In the genomic region with DNA sequence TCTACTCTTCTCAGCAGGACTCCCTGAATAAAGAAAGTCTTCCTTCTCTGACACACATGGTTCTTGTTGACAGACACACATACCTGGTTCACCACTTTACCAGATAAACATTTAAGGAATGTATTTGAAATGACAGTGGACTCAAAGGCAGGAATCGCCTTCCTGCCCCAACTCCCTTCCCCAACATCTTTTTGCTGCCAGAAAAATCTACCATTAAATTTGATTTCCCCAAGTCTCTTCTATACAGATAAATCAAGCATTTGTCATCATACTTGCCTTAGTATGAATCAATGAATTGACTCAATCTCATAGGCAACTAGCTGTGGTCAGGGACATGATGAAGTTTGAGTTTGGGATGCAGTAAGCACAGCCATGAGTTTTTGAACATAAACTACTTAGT, we compare ENCODE assay signal across 20 cellular contexts. TPM values are rescaled to one million over a fixed set of nuclear protein-coding genes. Genes with fewer than 3 reads are reported as not detected.
DNase-seq lines count a peak whose midpoint lies in the region; ATAC-seq, FAIRE-seq and TF ChIP-seq lines count a peak whose summit lies in the region.
"Had no signal": no experiment of that assay in that cellular context is flagged by ENCODE, and none has a peak within 500 bp of the region (broad histone marks: within the 10 kb centered on the region; RNA-seq: fewer than 3 reads in every experiment).

No MANE protein-coding gene starts in this region.

- H3K79me2 ChIP-seq in astrocyte (ENCODE audit: insufficient read depth, low read length) (no peaks in the 10 kb centered on the region), osteoblast (ENCODE audit: insufficient read depth, low read length) (no peaks in the 10 kb centered on the region)

- H2AFZ ChIP-seq in astrocyte (ENCODE audit: low read depth, low read length), result no peak overlapping the region
- H2AFZ ChIP-seq in osteoblast (ENCODE audit: low read length), result peak overlapping the region; percentile 24

- no peaks in the 10 kb centered on the region for H3K36me3 Mint-ChIP-seq in astrocyte (ENCODE audit: low read depth, unreplicated experiment)
- H3K36me3 Mint-ChIP-seq: CD14-positive monocyte had no signal

- H3K36me3 ChIP-seq in astrocyte (ENCODE audit: insufficient read depth, low read length), result no peaks in the 10 kb centered on the region
- H3K36me3 ChIP-seq in osteoblast (ENCODE audit: insufficient read depth, low read length), result no peaks in the 10 kb centered on the region
- H3K36me3 ChIP-seq in aorta (ENCODE audit: control insufficient read depth in 1 of 2, insufficient read depth in 2 of 2, low read length in 1 of 2), result peaks cover 0 to 3% of the 10 kb centered on the region in 2 donors
- H3K36me3 ChIP-seq in tibial artery, result no peaks in the 10 kb centered on the region

- no peak overlapping the region for H3K27ac ChIP-seq in astrocyte (ENCODE audit: low read depth, low read length)
- H3K27ac ChIP-seq in osteoblast (ENCODE audit: low read depth, low read length), result no peak overlapping the region
- no peak overlapping the region for H3K27ac ChIP-seq in aorta (ENCODE audit: low read depth in 1 of 2, low read length in 2 of 2)
- H3K27ac ChIP-seq in tibial artery, result no peak overlapping the region
- H3K27ac ChIP-seq: RWPE1 had no signal

- no peak for TF ChIP-seq CTCF in AG10803 (conservative IDR thresholded peaks at IDR 0.05; ENCODE audit: low read length)
- no peak for TF ChIP-seq CTCF in astrocyte (IDR thresholded peaks at IDR 0.05; ENCODE audit: insufficient read depth, low read depth, low read length)
- TF ChIP-seq CTCF in osteoblast (IDR thresholded peaks at IDR 0.05; ENCODE audit: extremely low read depth, low read depth, low read length), result no peak
- no peak for TF ChIP-seq CTCF in tibial artery (IDR thresholded peaks at IDR 0.05)

- 74 to 85% methylated on average over 1 of the region's 1 CpG for whole genome bisulfite sequencing in aorta, 2 donors

- peaks cover 3% of the 10 kb centered on the region for H3K9me3 Mint-ChIP-seq in astrocyte (ENCODE audit: unreplicated experiment)

- intact Hi-C loops in aorta (cut with DNase I), result no loop called here
- intact Hi-C loops in tibial artery (cut with DNase I; ENCODE audit: low total_unique reads), result no loop called here

- H3K9ac ChIP-seq in astrocyte (ENCODE audit: low read length), result no peak overlapping the region

- H3K4me1 Mint-ChIP-seq in astrocyte (ENCODE audit: low read depth, unreplicated experiment), result peaks cover 12% of the 10 kb centered on the region
- H3K4me1 Mint-ChIP-seq: CD14-positive monocyte had no signal

- H3K4me1 ChIP-seq in astrocyte (ENCODE audit: insufficient read depth, low read length), result no peaks in the 10 kb centered on the region
- H3K4me1 ChIP-seq in osteoblast (ENCODE audit: insufficient read depth, low read length), result peaks cover 6% of the 10 kb centered on the region
- H3K4me1 ChIP-seq in aorta (ENCODE audit: control insufficient read depth in 1 of 2, insufficient read depth in 2 of 2, low read length in 2 of 2), result no peaks in the 10 kb centered on the region
- H3K4me1 ChIP-seq in tibial artery, result no peaks in the 10 kb centered on the region

- H3K4me3 ChIP-seq in AG10803 (ENCODE audit: low read length), result no peak overlapping the region
- H3K4me3 ChIP-seq in astrocyte (ENCODE audit: insufficient read depth, low read depth, low read length), result no peak overlapping the region
- no peak overlapping the region for H3K4me3 ChIP-seq in osteoblast (ENCODE audit: insufficient read depth, low read length)
- no peak overlapping the region for H3K4me3 ChIP-seq in aorta (ENCODE audit: low read length in 2 of 2)
- no peak overlapping the region for H3K4me3 ChIP-seq in tibial artery
- H3K4me3 ChIP-seq: K562 had no signal

- H3K27me3 ChIP-seq in astrocyte (ENCODE audit: insufficient read depth, low read length) (no peaks in the 10 kb centered on the region), osteoblast (ENCODE audit: insufficient read depth, low read length) (no peaks in the 10 kb centered on the region), aorta (ENCODE audit: control insufficient read depth in 1 of 2, insufficient read depth in 2 of 2, low read length in 1 of 2) (no peaks in the 10 kb centered on the region), tibial artery (no peaks in the 10 kb centered on the region)

- H4K20me1 ChIP-seq in astrocyte (ENCODE audit: insufficient read depth, low read length), result no peaks in the 10 kb centered on the region
- H4K20me1 ChIP-seq in osteoblast (ENCODE audit: insufficient read depth, low read length), result no peaks in the 10 kb centered on the region

- ATAC-seq in aorta (ENCODE audit: low FRiP score) (no peak), HG03175 (IDR thresholded peaks at IDR 0.05; ENCODE audit: unreplicated experiment) (no peak)
- ATAC-seq: HCT116, K562 had no signal

- H3K9me3 ChIP-seq in astrocyte (ENCODE audit: insufficient read depth, low read depth, low read length), result no peaks in the 10 kb centered on the region
- no peaks in the 10 kb centered on the region for H3K9me3 ChIP-seq in osteoblast (ENCODE audit: low read depth, low read length)
- H3K9me3 ChIP-seq in aorta (ENCODE audit: control insufficient read depth, low read length), result no peaks in the 10 kb centered on the region
- no peaks in the 10 kb centered on the region for H3K9me3 ChIP-seq in tibial artery

- FAIRE-seq in astrocyte (lab: Jason Lieb, UNC), result peak; percentile 83
- FAIRE-seq: A204.1, K562 had no signal

- DNase-seq in AG10803 (ENCODE audit: low read depth), result peak; percentile 83
- peak; percentile 43 for DNase-seq in M059J (ENCODE audit: low read depth)
- peak; percentile 66 for DNase-seq in astrocyte (ENCODE audit: low read depth)
- peak; percentile 29 for DNase-seq in osteoblast (ENCODE audit: insufficient read length, low spot score, missing footprints)
- no peak for DNase-seq in stimulated activated naive CD4-positive, alpha-beta T cell (lab: John Stamatoyannopoulos, UW)
- no peak for DNase-seq in aorta
- DNase-seq in tibial artery, result no peak
- DNase-seq: DMS 273 treated with DMSO at 0.1 percent for 48 hours, MV-4-11, NCI-H1417 treated with DMSO at 0.1 percent for 48 hours, NCI-H1930, NCI-H446, NCI-H69 had no signal

- no peak overlapping the region for H3K4me3 Mint-ChIP-seq in astrocyte (ENCODE audit: unreplicated experiment)
- H3K4me3 Mint-ChIP-seq: CD14-positive monocyte had no signal

- no peak overlapping the region for H3K27ac Mint-ChIP-seq in astrocyte (ENCODE audit: unreplicated experiment)
- H3K27ac Mint-ChIP-seq: CD14-positive monocyte had no signal

- H3K4me2 ChIP-seq in astrocyte (ENCODE audit: low read length), result peak overlapping the region; percentile 2
- H3K4me2 ChIP-seq in osteoblast (ENCODE audit: insufficient read depth, low read length), result no peak overlapping the region

- no peaks in the 10 kb centered on the region for H3K27me3 Mint-ChIP-seq in astrocyte (ENCODE audit: low read depth, unreplicated experiment)

RNA-seq across cellular contexts. Expression of a gene that starts 23.3 kb away (rescaled TPM):
- total RNA-seq in M059J (2014; rRNA removed; shearing (Covaris generic)), result 408 and 471 TPM in 2 replicates
- 682 and 793 TPM in 2 replicates for total RNA-seq in astrocyte
- 1,038 and 1,166 TPM in 2 replicates for total RNA-seq in osteoblast
- 100 to 1,000 TPM; 335 to 471 TPM for total RNA-seq in aorta
- polyA plus RNA-seq in aorta, result 100 to 1,000 TPM; 355 to 434 TPM

RNA-seq across cellular contexts. Expression of a gene that starts 44.9 kb away (rescaled TPM):
- total RNA-seq in M059J (2014; rRNA removed; shearing (Covaris generic)), result 1.3 and 1.4 TPM in 2 replicates
- not detected in 2 replicates for total RNA-seq in astrocyte
- 0.72 and 1.8 TPM in 2 replicates for total RNA-seq in osteoblast
- not detected for total RNA-seq in aorta
- not detected for polyA plus RNA-seq in aorta
- total RNA-seq: K562, SK-MEL-5 had no signal
- polyA plus RNA-seq: CD14-positive monocyte, K562 had no signal

Comparison
In these comparisons a context has a peak if more than half of its experiments do, and no peak if none do; other contexts are left out.
1. DNase-seq: peak in AG10803 (single experiment), M059J (single experiment), astrocyte (single experiment) and osteoblast (single experiment); none in stimulated activated naive CD4-positive, alpha-beta T cell (0 of 6), aorta (0 of 2) and tibial artery (0 of 2).